Comparison of ENCODE assay signal across 8 cellular contexts in the genomic region with DNA sequence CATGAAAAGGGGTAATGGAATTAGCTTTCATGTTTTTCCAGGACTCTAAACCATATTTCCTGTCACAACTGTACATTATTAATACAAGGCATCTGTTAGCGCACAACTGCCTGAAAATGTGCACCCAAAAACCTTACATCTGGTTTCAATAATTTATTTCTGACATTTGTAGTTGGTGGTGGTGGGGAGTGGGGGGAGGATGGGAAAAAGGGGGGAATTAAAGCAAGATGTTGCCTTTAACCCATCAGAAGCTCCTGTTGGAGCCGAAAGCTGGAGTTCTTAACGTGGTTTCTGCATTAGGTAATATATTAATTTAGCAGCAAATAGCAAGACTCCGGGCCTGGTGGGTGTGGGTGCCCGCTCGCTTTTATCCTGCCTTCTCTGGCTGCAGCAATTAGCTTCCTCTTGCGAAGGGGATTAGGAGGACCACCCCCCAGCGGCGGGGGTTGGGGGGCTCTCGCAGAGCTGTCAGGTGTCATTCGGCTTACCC. TPM values are rescaled to one million over a fixed set of nuclear protein-coding genes. Genes with fewer than 3 reads are reported as not detected.
DNase-seq lines count a peak whose midpoint lies in the region; ATAC-seq and TF ChIP-seq lines count a peak whose summit lies in the region.

No MANE protein-coding gene starts in this region.

- no peak overlapping the region for H3K27ac ChIP-seq in iPS DF 6.9 (ENCODE audit: low read length)
- peak overlapping the region; percentile 5 for H3K27ac ChIP-seq in smooth muscle cell (ENCODE audit: low read depth)

- H3K27me3 ChIP-seq in iPS DF 6.9 (ENCODE audit: control insufficient read depth, insufficient read depth, low read length): no peaks in the 10 kb centered on the region; the same call in 1 of the 2 replicates
- no peaks in the 10 kb centered on the region for H3K27me3 ChIP-seq in smooth muscle cell (ENCODE audit: low read depth)

- H3K4me2 ChIP-seq in smooth muscle cell: peak overlapping the region; percentile 88

- peak overlapping the region; percentile 65 for H3K9ac ChIP-seq in smooth muscle cell (ENCODE audit: low read depth)

- peaks cover 21% of the 10 kb centered on the region for H3F3A ChIP-seq in smooth muscle cell (ENCODE audit: low read depth)

- ATAC-seq in GM21619 (IDR thresholded peaks at IDR 0.05; ENCODE audit: unreplicated experiment): no peak
- ATAC-seq in HG03439 (IDR thresholded peaks at IDR 0.05; ENCODE audit: unreplicated experiment): no peak
- ATAC-seq in GM18873 (IDR thresholded peaks at IDR 0.05; ENCODE audit: low FRiP score, unreplicated experiment): no peak

- H3K36me3 ChIP-seq in iPS DF 6.9 (ENCODE audit: control insufficient read depth, insufficient read depth, low read length) (no peaks in the 10 kb centered on the region), smooth muscle cell (ENCODE audit: low read depth) (no peaks in the 10 kb centered on the region)

- H2AFZ ChIP-seq in smooth muscle cell (ENCODE audit: low read depth): peak overlapping the region; percentile 77

- DNase-seq in GM04504 (ENCODE audit: low read depth): peak; percentile 61
- DNase-seq in astrocyte of the hippocampus (ENCODE audit: low read depth, low spot score): peak; percentile 52
- DNase-seq in iPS DF 6.9 (ENCODE audit: low read depth, low spot score): no peak
- no peak for DNase-seq in smooth muscle cell (lab: John Stamatoyannopoulos, UW; ENCODE audit: unreplicated experiment)
- DNase-seq in NCI-H2171 treated with DMSO at 0.1 percent for 48 hours (lab: John Stamatoyannopoulos, UW): no peak

- H4K20me1 ChIP-seq in smooth muscle cell (ENCODE audit: low read depth): no peaks in the 10 kb centered on the region

- H3K4me1 ChIP-seq in iPS DF 6.9 (ENCODE audit: control insufficient read depth, insufficient read depth, low read length): peaks cover 3% of the 10 kb centered on the region; the same call in 1 of the 2 replicates
- peaks cover 35% of the 10 kb centered on the region for H3K4me1 ChIP-seq in smooth muscle cell (ENCODE audit: low read depth)

- TF ChIP-seq CTCF in smooth muscle cell (IDR thresholded peaks at IDR 0.05; ENCODE audit: borderline replicate concordance, insufficient read depth, poor library complexity, severe bottlenecking): no peak

- WGBS in iPS DF 6.9 (ENCODE audit: insufficient coverage, insufficient read length): no CpG with 5 or more reads among the region's 11 CpGs
- WGBS in smooth muscle cell (ENCODE audit: low lambda C conversion rate): 11% methylated on average over 11 of the region's 11 CpGs

- no peaks in the 10 kb centered on the region for H3K9me3 ChIP-seq in iPS DF 6.9 (ENCODE audit: control insufficient read depth, insufficient read depth, low read length)
- no peaks in the 10 kb centered on the region for H3K9me3 ChIP-seq in smooth muscle cell (replicated peaks; ENCODE audit: low read depth)

- H3K79me2 ChIP-seq in smooth muscle cell (ENCODE audit: low read depth): no peaks in the 10 kb centered on the region

- H3K4me3 ChIP-seq in iPS DF 6.9 (ENCODE audit: low read length) (peak overlapping the region; percentile 42; the same call in 1 of the 2 replicates), smooth muscle cell (peak overlapping the region; percentile 50)

RNA-seq across cellular contexts. Expression of gene HHAT, which starts 36.9 kb away (rescaled TPM):
- 9.8 and 11.4 TPM in 2 replicates for total RNA-seq in smooth muscle cell
- 4.6 and 8.8 TPM in 2 replicates for polyA plus RNA-seq in smooth muscle cell

RNA-seq across cellular contexts. Expression of gene SERTAD4, which starts 59.2 kb away (rescaled TPM):
- 2.1 and 3.1 TPM in 2 replicates for total RNA-seq in smooth muscle cell
- 0.18 and 3.1 TPM in 2 replicates for polyA plus RNA-seq in smooth muscle cell

Comparison
In these comparisons a context has a peak if more than half of its experiments do, and no peak if none do; other contexts are left out.
1. DNase-seq: peak in GM04504 (single experiment) and astrocyte of the hippocampus (single experiment); none in iPS DF 6.9 (single experiment), smooth muscle cell (single experiment) and NCI-H2171 treated with DMSO at 0.1 percent for 48 hours (single experiment).